ENCODE assay signal across 23 cellular contexts in genomic region chr5:100577506-100577905, GRCh38. TPM values are rescaled to one million over a fixed set of nuclear protein-coding genes. Genes with fewer than 3 reads are reported as not detected.
A peak's percentile ranks its signal among the peaks of the same experiment; 100 is the strongest.
DNase-seq lines count a peak whose midpoint lies in the region; ATAC-seq and FAIRE-seq lines count a peak whose summit lies in the region.
"Had no signal": no experiment of that assay in that cellular context is flagged by ENCODE, and none has a peak within 500 bp of the region (broad histone marks: within the 10 kb centered on the region; RNA-seq: fewer than 3 reads in every experiment).

No MANE protein-coding gene starts in this region.

- no peak overlapping the region for H3K4me3 ChIP-seq in subcutaneous abdominal adipose tissue (ENCODE audit: low read depth in 1 of 5, low read length in 5 of 5)
- H3K4me3 ChIP-seq: A549; BLaER1 treated with 17β-estradiol and CSF1 and Interleukin-3, amounts not matched to agents 10 nM and 100 nM; GM23248 had no signal

- H3K36me3 ChIP-seq in subcutaneous abdominal adipose tissue (ENCODE audit: control insufficient read depth in 5 of 5, insufficient read depth in 5 of 5, low read length in 5 of 5): peaks cover 0 to 6% (median 2%) of the 10 kb centered on the region in 5 donors
- H3K36me3 ChIP-seq: BE2C had no signal

- no peaks in the 10 kb centered on the region for H3K9me3 ChIP-seq in subcutaneous abdominal adipose tissue (ENCODE audit: control insufficient read depth in 5 of 5, low read length in 5 of 5)
- H3K9me3 ChIP-seq: A549, BE2C had no signal

- peak; percentile 14 for FAIRE-seq in A204.1 (lab: Jason Lieb, UNC)
- peak; percentile 31 for FAIRE-seq in frontal cortex (lab: Jason Lieb, UNC)
- FAIRE-seq: A549, D721Med, GM12892, H1 had no signal

- H3K4me1 ChIP-seq in subcutaneous abdominal adipose tissue (ENCODE audit: control insufficient read depth in 5 of 5, insufficient read depth in 5 of 5, low read length in 5 of 5): peaks cover 0 to 6% (median 0%) of the 10 kb centered on the region in 5 donors
- H3K4me1 ChIP-seq: BE2C had no signal

- DNase-seq in DMS53 (lab: John Stamatoyannopoulos, UW): peak; percentile 6
- no peak for DNase-seq in DMS53 treated with DMSO at 0.1 percent for 48 hours (lab: John Stamatoyannopoulos, UW; ENCODE audit: unreplicated experiment)
- DNase-seq in frontal cortex (ENCODE audit: low spot score in 2 of 2): no peak
- no peak for DNase-seq in retina
- DNase-seq: ACHN; AML-193; BE2C; CD4-positive, alpha-beta T cell; CD8-positive, alpha-beta memory T cell; DMS 273 treated with DMSO at 0.1 percent for 48 hours; DND-41; GM23248; H7; HCEC 1CT had no signal

- no peak for ATAC-seq in GM19397 (IDR thresholded peaks at IDR 0.05; ENCODE audit: unreplicated experiment)
- ATAC-seq: A549 had no signal

- no peaks in the 10 kb centered on the region for H3K27me3 ChIP-seq in subcutaneous abdominal adipose tissue (ENCODE audit: control insufficient read depth in 5 of 5, insufficient read depth in 4 of 5, low read length in 5 of 5)
- H3K27me3 ChIP-seq: BE2C; BLaER1 treated with 17β-estradiol and CSF1 and Interleukin-3, amounts not matched to agents 10 nM and 100 nM had no signal

- no peak overlapping the region for H3K9ac ChIP-seq in subcutaneous abdominal adipose tissue (ENCODE audit: low read length in 5 of 5)
- H3K9ac ChIP-seq: BLaER1 treated with 17β-estradiol and CSF1 and Interleukin-3, amounts not matched to agents 10 nM and 100 nM; GM23248 had no signal

- H3K27ac ChIP-seq in subcutaneous abdominal adipose tissue (ENCODE audit: low read depth, low read length): peak overlapping the region; percentile 57
- H3K27ac ChIP-seq: 22Rv1; A549; BLaER1 treated with 17β-estradiol and CSF1 and Interleukin-3, amounts not matched to agents 10 nM and 100 nM; GM23248 had no signal

RNA-seq across cellular contexts. Expression of gene FAM174A, which starts 42.3 kb away (rescaled TPM):
- total RNA-seq in frontal cortex: 17.9 TPM
